Comparison of ENCODE assay signal across 16 cellular contexts in genomic region chr19:46724468-46724867, GRCh38. TPM values are rescaled to one million over a fixed set of nuclear protein-coding genes. Genes with fewer than 3 reads are reported as not detected.
DNase-seq lines count a peak whose midpoint lies in the region; ATAC-seq, FAIRE-seq and TF ChIP-seq lines count a peak whose summit lies in the region.
"Had no signal": no experiment of that assay in that cellular context is flagged by ENCODE, and none has a peak within 500 bp of the region (broad histone marks: within the 10 kb centered on the region; RNA-seq: fewer than 3 reads in every experiment).

No MANE protein-coding gene starts in this region.

- FAIRE-seq in GM12892 (lab: Jason Lieb, UNC), result no peak
- no peak for FAIRE-seq in GM12878 (lab: Jason Lieb, UNC)
- FAIRE-seq in HepG2 (lab: Jason Lieb, UNC), result no peak
- no peak for FAIRE-seq in frontal cortex (lab: Jason Lieb, UNC)

- no peak overlapping the region for H3K4me3 ChIP-seq in BLaER1
- no peak overlapping the region for H3K4me3 ChIP-seq in GM12878
- no peak overlapping the region for H3K4me3 ChIP-seq in HepG2 (replicated peaks in 1 of 3; ENCODE audit: insufficient read depth in 1 of 3, low read depth in 2 of 3, low read length in 3 of 3)
- no peak overlapping the region for H3K4me3 ChIP-seq in Karpas-422 (ENCODE audit: low read length)
- H3K4me3 ChIP-seq in adrenal gland, result no peak overlapping the region

- no peak for TF ChIP-seq CTCF in GM12878 (IDR thresholded peaks at IDR 0.05 in 2 of 3, conservative IDR thresholded peaks at IDR 0.05 in 1 of 3; ENCODE audit: control insufficient read depth in 2 of 3, extremely low read depth in 1 of 3, insufficient read depth in 1 of 3, low read depth in 3 of 3, low read length in 3 of 3)
- TF ChIP-seq CTCF in HepG2 (CRISPR knock-in tag; IDR thresholded peaks at IDR 0.05), result no peak
- TF ChIP-seq CTCF in adrenal gland (IDR thresholded peaks at IDR 0.05), result no peak

- POLR2A ChIA-PET in GM12878 (lab: Charles Lee) (interaction anchor here (0.6 kb wide), 1 partner anchor 21 kb away, joined by 3 read pairs; no protein-coding TSS in a partner anchor), HepG2 (lab: Yijun Ruan, JAX) (no interaction called here)

- DNase-seq in GM12892 (ENCODE audit: insufficient read length), result no peak
- no peak for DNase-seq in GM12878 (ENCODE audit: low read depth, low spot score)
- DNase-seq in HepG2 (ENCODE audit: low spot score), result no peak
- DNase-seq in Karpas-422, result no peak
- DNase-seq in frontal cortex (ENCODE audit: low spot score in 2 of 2), result no peak
- no peak for DNase-seq in adrenal gland
- DNase-seq: KBM-7, NCI-H1436 treated with DMSO at 0.1 percent for 48 hours, NCI-H2029 treated with DMSO at 0.1 percent for 48 hours, NCI-H2171 treated with DMSO at 0.1 percent for 48 hours, NCI-H510A treated with DMSO at 0.1 percent for 48 hours, NCI-H82, PC-3 had no signal

- H3K36me3 ChIP-seq in BLaER1 (peaks cover 93% of the 10 kb centered on the region), GM12878 (ENCODE audit: control insufficient read depth in 2 of 2, insufficient read depth in 2 of 2, low read length in 1 of 2) (peaks cover 31 to 80% of the 10 kb centered on the region in 2 experiments; a peak in 3 of 4 replicates), HepG2 (replicated peaks in 1 of 2; ENCODE audit: control insufficient read depth in 1 of 2, insufficient read depth in 2 of 2, low read length in 2 of 2) (peaks cover 47 to 77% of the 10 kb centered on the region in 2 experiments), Karpas-422 (ENCODE audit: insufficient read depth, low read length) (peaks cover 20% of the 10 kb centered on the region), adrenal gland (replicated peaks in 1 of 2) (peaks cover 0 to 95% of the 10 kb centered on the region in 2 donors)

- RAD21 ChIA-PET in GM12878 (lab: Charles Lee; ENCODE audit: unreplicated experiment), result no interaction called here

- TF ChIP-seq POLR2A in GM12892 (IDR thresholded peaks at IDR 0.05; ENCODE audit: low read depth, low read length), result peak; percentile 27; the same call in 1 of the 2 replicates
- TF ChIP-seq POLR2A in GM12878 (IDR thresholded peaks at IDR 0.05; ENCODE audit: low read depth, low read length), result peak; percentile 69
- no peak for TF ChIP-seq POLR2A in HepG2 (IDR thresholded peaks at IDR 0.05; ENCODE audit: insufficient read depth in 1 of 2, low read depth in 2 of 2, low read length in 2 of 2)
- no peak for TF ChIP-seq POLR2A in adrenal gland (IDR thresholded peaks at IDR 0.05)

- H4K20me1 ChIP-seq in BLaER1 (peaks cover 87% of the 10 kb centered on the region), GM12878 (ENCODE audit: control insufficient read depth, insufficient read depth) (no peaks in the 10 kb centered on the region; the same call in 1 of the 2 replicates), HepG2 (ENCODE audit: insufficient read depth, low read length) (peaks cover 10% of the 10 kb centered on the region; the same call in 1 of the 2 replicates), Karpas-422 (ENCODE audit: insufficient read depth, low read depth, low read length) (peaks cover 25% of the 10 kb centered on the region)

- H3K27ac ChIP-seq in BLaER1 (no peak overlapping the region), GM12878 (ENCODE audit: control insufficient read depth, insufficient read depth) (no peak overlapping the region), HepG2 (ENCODE audit: extremely low read length, insufficient read depth, low read length) (no peak overlapping the region), Karpas-422 (ENCODE audit: low read length) (no peak overlapping the region), adrenal gland (no peak overlapping the region)

- H3K9me2 ChIP-seq in Karpas-422 (replicated peaks; ENCODE audit: insufficient read depth, low read length), result no peaks in the 10 kb centered on the region

- CTCF ChIA-PET in GM12878 (lab: Yijun Ruan, JAX), result no interaction called here
- CTCF ChIA-PET in HepG2 (lab: Yijun Ruan, JAX; ENCODE audit: low intra/inter-chr PET ratio, low total read pairs), result no interaction called here

- H3K4me1 ChIP-seq in BLaER1 (peaks cover 100% of the 10 kb centered on the region), GM12878 (ENCODE audit: control insufficient read depth, insufficient read depth, low read length) (peaks cover 11% of the 10 kb centered on the region), HepG2 (ENCODE audit: insufficient read depth, low read length) (peaks cover 12% of the 10 kb centered on the region), Karpas-422 (ENCODE audit: low read length) (peaks cover 38% of the 10 kb centered on the region), adrenal gland (replicated peaks in 1 of 2) (peaks cover 0 to 25% of the 10 kb centered on the region in 2 donors)

- in situ Hi-C loops in GM12878 (cut with MboI) (no loop called here), HepG2 (cut with HindIII; ENCODE audit: extremely low pct_ligation_motif_present, low pct_unique_long_range_greater_than_20kb) (no loop called here)

- intact Hi-C loops in GM12878 (cut with micrococcal nuclease; ENCODE audit: unreplicated experiment), result no loop called here
- intact Hi-C loops in HepG2 (cut with micrococcal nuclease; ENCODE audit: unreplicated experiment), result no loop called here
- intact Hi-C loops in adrenal gland (cut with DNase I), result no loop called here

- H3K4me2 ChIP-seq in BLaER1 (peak overlapping the region; percentile 99), GM12878 (ENCODE audit: control insufficient read depth, insufficient read depth) (no peak overlapping the region), HepG2 (ENCODE audit: low read depth, low read length) (no peak overlapping the region), Karpas-422 (ENCODE audit: low read depth, low read length, poor library complexity, severe bottlenecking) (no peak overlapping the region)

- no peak overlapping the region for H2AFZ ChIP-seq in GM12878 (ENCODE audit: control insufficient read depth, low read depth, low read length)
- H2AFZ ChIP-seq in HepG2 (ENCODE audit: low read length), result no peak overlapping the region
- no peak overlapping the region for H2AFZ ChIP-seq in Karpas-422 (ENCODE audit: low read length)

- BruUV-seq in GM12878 (replicated peaks; lab: Mats Ljungman, UMichigan) (no TSS peak), HepG2 (replicated peaks; lab: Mats Ljungman, UMichigan) (no TSS peak)

- 98% methylated on average over 20 of the region's 20 CpGs for WGBS in GM12878 (ENCODE audit: insufficient coverage, insufficient replicate concordance, low lambda C conversion rate, missing lambda C conversion rate)
- WGBS in HepG2 (ENCODE audit: low lambda C conversion rate), result 99% methylated on average over 19 of the region's 20 CpGs
- WGBS in adrenal gland, 4 donors, result 75 to 95% (median 87%) methylated on average over 4 to 20 of the region's 20 CpGs

- H3K9ac ChIP-seq in BLaER1, result no peak overlapping the region; the same call in 1 of the 2 replicates
- H3K9ac ChIP-seq in GM12878 (ENCODE audit: control insufficient read depth, insufficient read depth, low read length), result no peak overlapping the region
- H3K9ac ChIP-seq in HepG2 (ENCODE audit: insufficient read depth, low read depth, low read length), result no peak overlapping the region
- no peak overlapping the region for H3K9ac ChIP-seq in Karpas-422 (ENCODE audit: low read length)

- ATAC-seq in GM12878 (no peak), HepG2 (no peak), GM18909 (IDR thresholded peaks at IDR 0.05; ENCODE audit: poor library complexity, unreplicated experiment) (no peak)
- ATAC-seq: HCT116, PC-3 had no signal

- TF ChIP-seq EP300 in GM12878 (IDR thresholded peaks at IDR 0.05; ENCODE audit: borderline replicate concordance in 1 of 2, control insufficient read depth in 1 of 2, low read depth in 2 of 2, low read length in 2 of 2) (no peak), HepG2 (IDR thresholded peaks at IDR 0.05; ENCODE audit: low read depth in 2 of 2, low read length in 2 of 2) (no peak), HepG2 (CRISPR knock-in tag; IDR thresholded peaks at IDR 0.05; ENCODE audit: borderline replicate concordance) (no peak)

- H3K9me3 ChIP-seq in BLaER1, result no peaks in the 10 kb centered on the region
- H3K9me3 ChIP-seq in GM12878 (replicated peaks; ENCODE audit: control insufficient read depth, insufficient read depth, low read length), result no peaks in the 10 kb centered on the region
- H3K9me3 ChIP-seq in HepG2 (ENCODE audit: low read length), result no peaks in the 10 kb centered on the region
- H3K9me3 ChIP-seq in Karpas-422 (ENCODE audit: low read length), result no peaks in the 10 kb centered on the region
- no peaks in the 10 kb centered on the region for H3K9me3 ChIP-seq in adrenal gland (replicated peaks in 1 of 3)

- SMC1A ChIA-PET in GM12878 (lab: Charles Lee; ENCODE audit: uncharacterized antibody, unreplicated experiment), result no interaction called here

- TF ChIP-seq RAD21 in GM12878 (IDR thresholded peaks at IDR 0.05; ENCODE audit: insufficient read depth, low read depth, low read length) (no peak), HepG2 (CRISPR knock-in tag; IDR thresholded peaks at IDR 0.05) (no peak)

- H3K79me2 ChIP-seq in GM12878 (ENCODE audit: control insufficient read depth, insufficient read depth, low read length), result peaks cover 3% of the 10 kb centered on the region; the same call in 1 of the 2 replicates
- H3K79me2 ChIP-seq in HepG2 (ENCODE audit: insufficient read depth, low read length), result no peaks in the 10 kb centered on the region
- H3K79me2 ChIP-seq in Karpas-422 (ENCODE audit: low read length), result peaks cover 19% of the 10 kb centered on the region

- H3K27me3 ChIP-seq in BLaER1 (no peaks in the 10 kb centered on the region), GM12878 (replicated peaks in 1 of 2; ENCODE audit: control insufficient read depth in 2 of 2, insufficient read depth in 2 of 2, low read length in 1 of 2) (no peaks in the 10 kb centered on the region), HepG2 (ENCODE audit: control insufficient read depth in 1 of 2, insufficient read depth in 2 of 2, low read length in 2 of 2) (no peaks in the 10 kb centered on the region), Karpas-422 (ENCODE audit: low read length) (no peaks in the 10 kb centered on the region), adrenal gland (no peaks in the 10 kb centered on the region)

RNA-seq across cellular contexts. Expression of gene PRKD2, which starts 7.6 kb away (rescaled TPM):
- polyA plus RNA-seq in GM12892 (2012; ENCODE audit: missing spikeins), result 31.9 TPM
- total RNA-seq in GM12878 (2013; cell fraction: nucleolus; rRNA removed), result 23.7 and 25.9 TPM in 2 replicates
- total RNA-seq in GM12878 (2014; rRNA removed) (25.1 and 35.4 TPM in 2 replicates), GM12878 (2014; rRNA removed; fragmentation: Illumina TruSeq; extraction: Trizol) (13.3 and 14.4 TPM in 2 replicates), GM12878 (2021) (88.9 and 98.8 TPM in 2 replicates), HepG2 (2016; rRNA removed; fragmentation: Illumina TruSeq; extraction: Trizol) (6.7 and 13.2 TPM in 2 replicates), frontal cortex (5.3 TPM), adrenal gland (10 to 100 TPM; 11.5 to 37.0 (median 26.8) TPM)
- 30.7 TPM for polyA plus RNA-seq in GM12878 (2011; ENCODE audit: low read depth)
- polyA plus RNA-seq in GM12878 (2011; rRNA removed) (7.7 and 12.6 TPM in 2 replicates), GM12878 (2014; fragmentation: Illumina TruSeq; extraction: Trizol) (16.9 and 31.3 TPM in 2 replicates), GM12878 (2014; fragmentation: Nextera tagmentation; extraction: Ambion mirVana) (10 to 100 TPM in 1 of 2 experiments, 1 to 10 TPM in 1; 2.3 to 11.8 TPM), GM12878 (2014; rRNA removed) (34.4 and 45.7 TPM in 2 replicates), GM12878 (2016; fragmentation: Nextera tagmentation; extraction: Ambion mirVana) (10 to 100 TPM; 44.6 to 50.7 TPM), HepG2 (2011; rRNA removed) (7.3 and 9.2 TPM in 2 replicates), adrenal gland (10 to 100 TPM in 2 of 3 donors, 1 to 10 TPM in 1; 6.8 to 77.1 (median 53.7) TPM)
- polyA plus RNA-seq in GM12878 (2011; cell fraction: cytosol; rRNA removed), result 22.8 and 23.6 TPM in 2 replicates
- polyA plus RNA-seq in GM12878 (2011; cell fraction: nucleus; rRNA removed), result 70.9 and 92.1 TPM in 2 replicates
- polyA plus RNA-seq in GM12878 (2012), result 56.6 and 58.8 TPM in 2 replicates
- polyA minus RNA-seq in GM12878 (2011; rRNA and poly(A)+ RNA removed), result 21.4 and 38.0 TPM in 2 replicates
- polyA minus RNA-seq in GM12878 (2011; cell fraction: cytosol; rRNA and poly(A)+ RNA removed), result 27.0 and 27.5 TPM in 2 replicates
- 11.1 and 26.6 TPM in 2 replicates for polyA minus RNA-seq in GM12878 (2011; cell fraction: nucleus; rRNA and poly(A)+ RNA removed)
- 3.7 and 5.6 TPM in 2 replicates for total RNA-seq in HepG2 (2016; cell fraction: cytosol; rRNA removed; fragmentation: Illumina TruSeq; extraction: Trizol; ENCODE audit: low read depth)
- total RNA-seq in HepG2 (2016; cell fraction: insoluble cytoplasmic fraction; rRNA removed; fragmentation: Illumina TruSeq; extraction: Trizol), result 7.7 and 10.7 TPM in 2 replicates
- 10.7 and 11.6 TPM in 2 replicates for total RNA-seq in HepG2 (2016; cell fraction: membrane; rRNA removed; fragmentation: Illumina TruSeq; extraction: Trizol)
- total RNA-seq in HepG2 (2016; cell fraction: nucleus; rRNA removed; fragmentation: Illumina TruSeq; extraction: Trizol), result 9.5 and 12.7 TPM in 2 replicates
- polyA plus RNA-seq in HepG2 (2011; cell fraction: cytosol; rRNA removed), result 5.7 and 8.3 TPM in 2 replicates
- 19.6 and 26.3 TPM in 2 replicates for polyA plus RNA-seq in HepG2 (2011; cell fraction: nucleus; rRNA removed)
- polyA plus RNA-seq in HepG2 (2012), result 12.3 and 18.9 TPM in 2 replicates
- 4.2 and 4.7 TPM in 2 replicates for polyA plus RNA-seq in HepG2 (2016; cell fraction: cytosol; fragmentation: Illumina TruSeq; extraction: Trizol; ENCODE audit: low read depth)
- 12.5 and 12.9 TPM in 2 replicates for polyA plus RNA-seq in HepG2 (2016; cell fraction: insoluble cytoplasmic fraction; fragmentation: Illumina TruSeq; extraction: Trizol; ENCODE audit: low read depth)
- 6.8 and 7.6 TPM in 2 replicates for polyA plus RNA-seq in HepG2 (2016; cell fraction: membrane; fragmentation: Illumina TruSeq; extraction: Trizol; ENCODE audit: low read depth)
- polyA plus RNA-seq in HepG2 (2016; cell fraction: nucleus; fragmentation: Illumina TruSeq; extraction: Trizol; ENCODE audit: insufficient read depth, low read depth), result 26.1 and 27.2 TPM in 2 replicates
- polyA minus RNA-seq in HepG2 (2011; rRNA and poly(A)+ RNA removed; ENCODE audit: low replicate concordance), result 10.6 and 14.4 TPM in 2 replicates
- polyA minus RNA-seq in HepG2 (2011; cell fraction: cytosol; rRNA and poly(A)+ RNA removed), result 8.2 and 11.7 TPM in 2 replicates
- 9.1 TPM in 2 replicates for polyA minus RNA-seq in HepG2 (2011; cell fraction: nucleus; rRNA and poly(A)+ RNA removed)
- 20.0 and 34.6 TPM in 2 replicates for total RNA-seq in Karpas-422 (2014; rRNA removed; shearing (Covaris generic); ENCODE audit: low replicate concordance)

RNA-seq across cellular contexts. Expression of gene FKRP, which starts 21.4 kb away (rescaled TPM):
- polyA plus RNA-seq in GM12892 (2012; ENCODE audit: missing spikeins), result 4.0 TPM
- total RNA-seq in GM12878 (2013; cell fraction: nucleolus; rRNA removed), result 13.5 and 18.7 TPM in 2 replicates
- total RNA-seq in GM12878 (2014; rRNA removed) (7.9 and 10.1 TPM in 2 replicates), GM12878 (2014; rRNA removed; fragmentation: Illumina TruSeq; extraction: Trizol) (5.8 and 6.9 TPM in 2 replicates), GM12878 (2021) (13.0 and 13.3 TPM in 2 replicates), HepG2 (2016; rRNA removed; fragmentation: Illumina TruSeq; extraction: Trizol) (4.0 and 9.8 TPM in 2 replicates), frontal cortex (12.6 TPM), adrenal gland (10 to 100 TPM in 7 of 8 donors, 1 to 10 TPM in 1; 9.6 to 31.2 (median 16.7) TPM)
- polyA plus RNA-seq in GM12878 (2011; ENCODE audit: low read depth), result 5.4 TPM
- polyA plus RNA-seq in GM12878 (2011; rRNA removed) (3.3 and 4.2 TPM in 2 replicates), GM12878 (2014; fragmentation: Illumina TruSeq; extraction: Trizol) (8.0 and 8.7 TPM in 2 replicates), GM12878 (2014; fragmentation: Nextera tagmentation; extraction: Ambion mirVana) (1 to 10 TPM; 1.3 to 1.8 TPM), GM12878 (2014; rRNA removed) (14.1 and 14.2 TPM in 2 replicates), GM12878 (2016; fragmentation: Nextera tagmentation; extraction: Ambion mirVana) (1 to 10 TPM; 6.7 to 8.8 TPM), HepG2 (2011; rRNA removed) (7.3 and 9.2 TPM in 2 replicates), adrenal gland (10 to 100 TPM in 2 of 3 donors, 1 to 10 TPM in 1; 5.5 to 19.1 (median 13.6) TPM)
- polyA plus RNA-seq in GM12878 (2011; cell fraction: cytosol; rRNA removed), result 4.9 and 8.7 TPM in 2 replicates
- polyA plus RNA-seq in GM12878 (2011; cell fraction: nucleus; rRNA removed), result 11.0 and 19.0 TPM in 2 replicates
- 5.9 and 11.6 TPM in 2 replicates for polyA plus RNA-seq in GM12878 (2012)
- 2.9 and 4.9 TPM in 2 replicates for polyA minus RNA-seq in GM12878 (2011; rRNA and poly(A)+ RNA removed)
- 1.2 and 1.5 TPM in 2 replicates for polyA minus RNA-seq in GM12878 (2011; cell fraction: cytosol; rRNA and poly(A)+ RNA removed)
- polyA minus RNA-seq in GM12878 (2011; cell fraction: nucleus; rRNA and poly(A)+ RNA removed), result 3.6 and 4.2 TPM in 2 replicates
- 1.2 and 1.9 TPM in 2 replicates for total RNA-seq in HepG2 (2016; cell fraction: cytosol; rRNA removed; fragmentation: Illumina TruSeq; extraction: Trizol; ENCODE audit: low read depth)
- 3.4 and 11.2 TPM in 2 replicates for total RNA-seq in HepG2 (2016; cell fraction: insoluble cytoplasmic fraction; rRNA removed; fragmentation: Illumina TruSeq; extraction: Trizol)
- 3.6 and 3.7 TPM in 2 replicates for total RNA-seq in HepG2 (2016; cell fraction: membrane; rRNA removed; fragmentation: Illumina TruSeq; extraction: Trizol)
- 11.2 and 11.6 TPM in 2 replicates for total RNA-seq in HepG2 (2016; cell fraction: nucleus; rRNA removed; fragmentation: Illumina TruSeq; extraction: Trizol)
- 7.8 and 9.7 TPM in 2 replicates for polyA plus RNA-seq in HepG2 (2011; cell fraction: cytosol; rRNA removed)
- polyA plus RNA-seq in HepG2 (2011; cell fraction: nucleus; rRNA removed), result 27.5 and 33.9 TPM in 2 replicates
- polyA plus RNA-seq in HepG2 (2012), result 12.4 and 17.0 TPM in 2 replicates
- 0.63 and 1.3 TPM in 2 replicates for polyA plus RNA-seq in HepG2 (2016; cell fraction: cytosol; fragmentation: Illumina TruSeq; extraction: Trizol; ENCODE audit: low read depth)
- 5.1 TPM in 2 replicates for polyA plus RNA-seq in HepG2 (2016; cell fraction: insoluble cytoplasmic fraction; fragmentation: Illumina TruSeq; extraction: Trizol; ENCODE audit: low read depth)
- 1.7 and 2.3 TPM in 2 replicates for polyA plus RNA-seq in HepG2 (2016; cell fraction: membrane; fragmentation: Illumina TruSeq; extraction: Trizol; ENCODE audit: low read depth)
- polyA plus RNA-seq in HepG2 (2016; cell fraction: nucleus; fragmentation: Illumina TruSeq; extraction: Trizol; ENCODE audit: insufficient read depth, low read depth), result 34.8 and 35.7 TPM in 2 replicates
- 6.9 and 11.0 TPM in 2 replicates for polyA minus RNA-seq in HepG2 (2011; rRNA and poly(A)+ RNA removed; ENCODE audit: low replicate concordance)
- 7.5 and 8.8 TPM in 2 replicates for polyA minus RNA-seq in HepG2 (2011; cell fraction: cytosol; rRNA and poly(A)+ RNA removed)
- 10.3 and 11.5 TPM in 2 replicates for polyA minus RNA-seq in HepG2 (2011; cell fraction: nucleus; rRNA and poly(A)+ RNA removed)
- total RNA-seq in Karpas-422 (2014; rRNA removed; shearing (Covaris generic); ENCODE audit: low replicate concordance), result 14.6 and 18.4 TPM in 2 replicates

RNA-seq across cellular contexts. Expression of gene STRN4, which starts 21.8 kb away (rescaled TPM):
- polyA plus RNA-seq in GM12892 (2012; ENCODE audit: missing spikeins), result 26.8 TPM
- 77.4 and 81.2 TPM in 2 replicates for total RNA-seq in GM12878 (2013; cell fraction: nucleolus; rRNA removed)
- total RNA-seq in GM12878 (2014; rRNA removed), result 51.1 and 54.8 TPM in 2 replicates
- 17.5 and 18.9 TPM in 2 replicates for total RNA-seq in GM12878 (2014; rRNA removed; fragmentation: Illumina TruSeq; extraction: Trizol)
- 55.0 and 56.1 TPM in 2 replicates for total RNA-seq in GM12878 (2021)
- 12.4 TPM for polyA plus RNA-seq in GM12878 (2011; ENCODE audit: low read depth)
- polyA plus RNA-seq in GM12878 (2011; rRNA removed), result 19.7 and 26.1 TPM in 2 replicates
- 45.1 and 60.8 TPM in 2 replicates for polyA plus RNA-seq in GM12878 (2011; cell fraction: cytosol; rRNA removed)
- polyA plus RNA-seq in GM12878 (2011; cell fraction: nucleus; rRNA removed), result 186 and 249 TPM in 2 replicates
- 35.8 and 44.1 TPM in 2 replicates for polyA plus RNA-seq in GM12878 (2012)
- polyA plus RNA-seq in GM12878 (2014; fragmentation: Illumina TruSeq; extraction: Trizol), result 4.5 and 16.0 TPM in 2 replicates
- polyA plus RNA-seq in GM12878 (2014; fragmentation: Nextera tagmentation; extraction: Ambion mirVana), result 1 to 10 TPM in 1 of 2 experiments, under 1 TPM in 1; 0.42 to 1.6 TPM
- polyA plus RNA-seq in GM12878 (2014; rRNA removed), result 62.8 and 65.4 TPM in 2 replicates
- 10 to 100 TPM in 1 of 2 experiments, 1 to 10 TPM in 1; 6.6 to 27.9 TPM for polyA plus RNA-seq in GM12878 (2016; fragmentation: Nextera tagmentation; extraction: Ambion mirVana)
- polyA minus RNA-seq in GM12878 (2011; rRNA and poly(A)+ RNA removed), result 30.9 and 64.5 TPM in 2 replicates
- 18.6 and 18.7 TPM in 2 replicates for polyA minus RNA-seq in GM12878 (2011; cell fraction: cytosol; rRNA and poly(A)+ RNA removed)
- 39.0 and 63.6 TPM in 2 replicates for polyA minus RNA-seq in GM12878 (2011; cell fraction: nucleus; rRNA and poly(A)+ RNA removed)
- 32.2 and 43.1 TPM in 2 replicates for total RNA-seq in HepG2 (2016; rRNA removed; fragmentation: Illumina TruSeq; extraction: Trizol)
- total RNA-seq in HepG2 (2016; cell fraction: cytosol; rRNA removed; fragmentation: Illumina TruSeq; extraction: Trizol; ENCODE audit: low read depth), result 13.6 and 15.4 TPM in 2 replicates
- 25.7 and 41.7 TPM in 2 replicates for total RNA-seq in HepG2 (2016; cell fraction: insoluble cytoplasmic fraction; rRNA removed; fragmentation: Illumina TruSeq; extraction: Trizol)
- 30.2 and 30.9 TPM in 2 replicates for total RNA-seq in HepG2 (2016; cell fraction: membrane; rRNA removed; fragmentation: Illumina TruSeq; extraction: Trizol)
- total RNA-seq in HepG2 (2016; cell fraction: nucleus; rRNA removed; fragmentation: Illumina TruSeq; extraction: Trizol), result 30.6 and 31.6 TPM in 2 replicates
- polyA plus RNA-seq in HepG2 (2011; rRNA removed), result 57.3 and 80.7 TPM in 2 replicates
- 34.2 and 64.8 TPM in 2 replicates for polyA plus RNA-seq in HepG2 (2011; cell fraction: cytosol; rRNA removed)
- 266 and 313 TPM in 2 replicates for polyA plus RNA-seq in HepG2 (2011; cell fraction: nucleus; rRNA removed)
- 35.6 and 48.5 TPM in 2 replicates for polyA plus RNA-seq in HepG2 (2012)
- polyA plus RNA-seq in HepG2 (2016; cell fraction: cytosol; fragmentation: Illumina TruSeq; extraction: Trizol; ENCODE audit: low read depth), result 8.5 and 9.3 TPM in 2 replicates
- 34.1 and 37.8 TPM in 2 replicates for polyA plus RNA-seq in HepG2 (2016; cell fraction: insoluble cytoplasmic fraction; fragmentation: Illumina TruSeq; extraction: Trizol; ENCODE audit: low read depth)
- polyA plus RNA-seq in HepG2 (2016; cell fraction: membrane; fragmentation: Illumina TruSeq; extraction: Trizol; ENCODE audit: low read depth), result 21.1 and 23.2 TPM in 2 replicates
- polyA plus RNA-seq in HepG2 (2016; cell fraction: nucleus; fragmentation: Illumina TruSeq; extraction: Trizol; ENCODE audit: insufficient read depth, low read depth), result 78.0 and 78.1 TPM in 2 replicates
- polyA minus RNA-seq in HepG2 (2011; rRNA and poly(A)+ RNA removed; ENCODE audit: low replicate concordance), result 47.8 and 141 TPM in 2 replicates
- polyA minus RNA-seq in HepG2 (2011; cell fraction: cytosol; rRNA and poly(A)+ RNA removed), result 30.6 and 39.4 TPM in 2 replicates
- 37.0 and 47.4 TPM in 2 replicates for polyA minus RNA-seq in HepG2 (2011; cell fraction: nucleus; rRNA and poly(A)+ RNA removed)
- total RNA-seq in Karpas-422 (2014; rRNA removed; shearing (Covaris generic); ENCODE audit: low replicate concordance), result 37.5 and 55.2 TPM in 2 replicates
- 86.4 TPM for total RNA-seq in frontal cortex
- total RNA-seq in adrenal gland, result 10 to 100 TPM; 46.6 to 85.7 (median 66.8) TPM
- 10 to 100 TPM; 22.3 to 92.8 (median 65.3) TPM for polyA plus RNA-seq in adrenal gland

Comparison
In these comparisons a context has a peak if more than half of its experiments do, and no peak if none do; other contexts are left out.
1. POLR2A ChIP-seq: peak in GM12892 (single experiment) and GM12878 (single experiment); none in HepG2 (0 of 2) and adrenal gland (0 of 2).